Comparison of ENCODE assay signal across 31 cellular contexts in the genomic region with DNA sequence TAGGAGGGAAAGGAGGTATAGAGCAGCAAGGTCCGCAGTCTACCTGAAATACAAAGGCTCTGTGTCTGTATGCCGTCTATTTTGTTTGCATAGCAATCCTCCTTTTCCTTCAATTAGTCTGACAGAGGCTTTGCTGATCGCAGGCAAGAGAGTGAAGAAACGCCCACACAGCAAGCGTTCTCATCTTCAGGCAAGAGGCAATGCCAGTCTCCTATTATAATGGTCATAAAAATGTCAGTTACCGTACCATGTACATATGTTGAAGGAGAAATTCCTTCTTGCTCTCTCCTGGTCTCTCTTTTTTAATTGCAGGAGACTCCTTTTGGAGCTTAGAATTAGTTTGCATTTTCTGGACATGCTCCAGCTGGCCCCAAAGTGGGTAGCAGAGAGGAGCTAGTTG.
"Had no signal": no experiment of that assay in that cellular context is flagged by ENCODE, and none has a peak within 500 bp of the region (broad histone marks: within the 10 kb centered on the region; RNA-seq: fewer than 3 reads in every experiment).

No MANE protein-coding gene starts in this region.

- ATAC-seq: effector memory CD8-positive, alpha-beta T cell; heart left ventricle; left ventricle myocardium superior; pancreas; sciatic nerve; stimulated activated effector memory CD8-positive, alpha-beta T cell treated with anti-CD3 and anti-CD28 coated beads, Interleukin-12 subunit alpha, Interleukin-12 subunit beta, amount 100 ng/mL, for 72 hours; upper lobe of right lung had no signal

- H3K4me3 ChIP-seq: ascending aorta, heart left ventricle, pancreas, prostate gland, skin epidermis, suprapubic skin, tibial artery, upper lobe of right lung had no signal

- H3K9me3 Mint-ChIP-seq: effector memory CD8-positive, alpha-beta T cell had no signal

- H3K36me3 Mint-ChIP-seq: mesothelial cell of epicardium had no signal

- H3K27ac Mint-ChIP-seq: activated naive CD4-positive, alpha-beta T cell treated with anti-CD3 and anti-CD28 coated beads, Interleukin-2, amount 10 ng/mL, durations not matched to agents 7 days and 5 days; activated naive CD8-positive, alpha-beta T cell treated with anti-CD3 and anti-CD28 coated beads, Interleukin-2, amount 10 ng/mL, durations not matched to agents 7 days and 5 days; effector memory CD8-positive, alpha-beta T cell; mesothelial cell of epicardium; naive B cell; nephron progenitor cell; stimulated activated effector memory CD8-positive, alpha-beta T cell treated with anti-CD3 and anti-CD28 coated beads, Interleukin-12 subunit alpha, Interleukin-12 subunit beta, amount 100 ng/mL, for 72 hours; stimulated activated naive CD8-positive, alpha-beta T cell treated with anti-CD3 and anti-CD28 coated beads, Interleukin-15, Interleukin-2, amounts not matched to agents 100 ng/mL and 50 ng/mL, for 24 hours had no signal

- H3K4me1 ChIP-seq: pancreas, prostate gland, tibial artery had no signal

- H3K4me3 Mint-ChIP-seq: activated naive CD4-positive, alpha-beta T cell treated with anti-CD3 and anti-CD28 coated beads, Interleukin-2, amount 10 ng/mL, durations not matched to agents 7 days and 5 days; activated naive CD8-positive, alpha-beta T cell treated with anti-CD3 and anti-CD28 coated beads, Interleukin-2, amount 10 ng/mL, durations not matched to agents 7 days and 5 days; effector memory CD8-positive, alpha-beta T cell; mesothelial cell of epicardium; nephron progenitor cell; stimulated activated effector memory CD8-positive, alpha-beta T cell treated with anti-CD3 and anti-CD28 coated beads, Interleukin-12 subunit alpha, Interleukin-12 subunit beta, amount 100 ng/mL, for 72 hours; stimulated activated naive CD8-positive, alpha-beta T cell treated with anti-CD3 and anti-CD28 coated beads, Interleukin-15, Interleukin-2, amounts not matched to agents 100 ng/mL and 50 ng/mL, for 24 hours had no signal

- H3K27ac ChIP-seq: ascending aorta, brain microvascular endothelial cell, heart left ventricle, neutrophil, pancreas, prostate gland, skin epidermis, suprapubic skin, tibial artery, upper lobe of right lung had no signal

- H3K36me3 ChIP-seq: ascending aorta, brain microvascular endothelial cell, heart left ventricle, pancreas, prostate gland, suprapubic skin, tibial artery, upper lobe of right lung had no signal

- H3K4me1 Mint-ChIP-seq: mesothelial cell of epicardium had no signal

- H3K9me3 ChIP-seq: ascending aorta, heart left ventricle, neutrophil, pancreas, prostate gland, suprapubic skin, tibial artery, upper lobe of right lung had no signal

- DNase-seq: activated CD4-positive, alpha-beta T cell treated with anti-CD3 and anti-CD28 coated beads for 4 hours; activated CD4-positive, alpha-beta T cell treated with anti-CD3 and anti-CD28 coated beads, Interleukin-2, amount 50 U/mL, for 4 hours; activated CD8-positive, alpha-beta memory T cell treated with anti-CD3 and anti-CD28 coated beads, Interleukin-2, amount 50 U/mL, for 4 hours; activated gamma-delta T cell; activated naive CD4-positive, alpha-beta T cell treated with anti-CD3 and anti-CD28 coated beads, Interleukin-2, amount 10 ng/mL, durations not matched to agents 7 days and 5 days; activated naive CD8-positive, alpha-beta T cell treated with anti-CD3 and anti-CD28 coated beads, Interleukin-2, amount 10 ng/mL, durations not matched to agents 7 days and 5 days; activated T-cell treated with anti-CD3 and anti-CD28 coated beads, Interleukin-2, amount 50 U/mL, for 1 hour; brain microvascular endothelial cell; cortex of kidney; effector memory CD8-positive, alpha-beta T cell; erythroblast; foreskin fibroblast; heart left ventricle; left ventricle myocardium superior; naive B cell; nephron progenitor cell; pancreas; retina; stimulated activated CD4-positive, alpha-beta T cell treated with anti-CD3 and anti-CD28 coated beads, Interleukin-4, amount 100 ng/mL, for 24 hours; T-helper 1 cell; tibial artery; upper lobe of right lung had no signal

- H3K27me3 ChIP-seq: ascending aorta, brain microvascular endothelial cell, heart left ventricle, neutrophil, pancreas, suprapubic skin, tibial artery, upper lobe of right lung had no signal

- H3K27me3 Mint-ChIP-seq: effector memory CD8-positive, alpha-beta T cell; stimulated activated naive CD8-positive, alpha-beta T cell treated with anti-CD3 and anti-CD28 coated beads, Interleukin-15, Interleukin-2, amounts not matched to agents 100 ng/mL and 50 ng/mL, for 24 hours had no signal
